Comparison of ENCODE assay signal across 8 cellular contexts in the genomic region with DNA sequence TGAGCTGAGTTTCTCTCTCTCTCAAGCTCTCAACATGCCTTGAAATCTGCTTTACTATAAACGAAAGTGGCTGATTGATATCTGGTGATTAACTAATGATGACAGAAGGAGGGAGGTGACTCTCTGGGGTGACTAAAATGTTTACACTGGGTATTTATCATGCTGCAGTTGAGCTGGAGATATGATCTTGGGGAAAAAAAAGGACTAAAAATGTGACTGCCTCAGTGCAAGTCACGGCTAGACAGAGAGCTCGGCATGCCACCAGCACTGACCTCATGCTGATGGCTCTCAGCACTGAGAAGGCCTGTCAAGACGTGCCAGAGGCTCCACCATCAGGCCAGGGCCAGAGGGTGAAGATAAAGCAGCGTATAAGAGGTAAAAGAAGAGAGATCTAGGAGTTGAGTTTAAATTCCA.
A peak's percentile ranks its signal among the peaks of the same experiment; 100 is the strongest.
DNase-seq lines count a peak whose midpoint lies in the region; ATAC-seq and TF ChIP-seq lines count a peak whose summit lies in the region.

No MANE protein-coding gene starts in this region.

- no peaks in the 10 kb centered on the region for H3K9me3 ChIP-seq in endocrine pancreas (ENCODE audit: control insufficient read depth, low read length)
- no peaks in the 10 kb centered on the region for H3K9me3 ChIP-seq in neural progenitor cell (ENCODE audit: low read depth)

- H3K4me3 Mint-ChIP-seq in neural progenitor cell, result peak overlapping the region; percentile 44
- no peak overlapping the region for H3K4me3 Mint-ChIP-seq in activated T-cell treated with anti-CD3 and anti-CD28 coated beads, Interleukin-2, amount 50 U/mL, for 4 hours
- no peak overlapping the region for H3K4me3 Mint-ChIP-seq in activated CD8-positive, alpha-beta T cell treated with anti-CD3 and anti-CD28 coated beads for 36 hours

- peak; percentile 27 for TF ChIP-seq CTCF in neural progenitor cell (IDR thresholded peaks at IDR 0.05)
- TF ChIP-seq CTCF in activated CD8-positive, alpha-beta T cell treated with anti-CD3 and anti-CD28 coated beads for 36 hours (IDR thresholded peaks at IDR 0.05), result no peak

- peak overlapping the region; percentile 2 for H3K9ac ChIP-seq in endocrine pancreas (ENCODE audit: control insufficient read depth, insufficient read depth, low read length)
- H3K9ac ChIP-seq in neural progenitor cell, result no peak overlapping the region

- peaks cover 10% of the 10 kb centered on the region for H3K4me1 ChIP-seq in endocrine pancreas (ENCODE audit: control insufficient read depth, insufficient read depth, low read length)
- H3K4me1 ChIP-seq in neural progenitor cell, result peaks cover 19% of the 10 kb centered on the region

- intact Hi-C loops in activated CD8-positive, alpha-beta T cell treated with anti-CD3 and anti-CD28 coated beads for 36 hours (cut with micrococcal nuclease), result no loop called here

- H3K27ac Mint-ChIP-seq in neural progenitor cell, result peak overlapping the region; percentile 32
- H3K27ac Mint-ChIP-seq in activated CD8-positive, alpha-beta T cell treated with anti-CD3 and anti-CD28 coated beads for 36 hours, result no peak overlapping the region

- no peaks in the 10 kb centered on the region for H4K20me1 ChIP-seq in neural progenitor cell (ENCODE audit: low read depth)

- H3K9me3 Mint-ChIP-seq in neural progenitor cell, result no peaks in the 10 kb centered on the region
- no peaks in the 10 kb centered on the region for H3K9me3 Mint-ChIP-seq in activated T-cell treated with anti-CD3 and anti-CD28 coated beads, Interleukin-2, amount 50 U/mL, for 4 hours
- H3K9me3 Mint-ChIP-seq in activated CD8-positive, alpha-beta T cell treated with anti-CD3 and anti-CD28 coated beads for 36 hours, result no peaks in the 10 kb centered on the region

- CTCF ChIA-PET in activated CD8-positive, alpha-beta T cell treated with anti-CD3 and anti-CD28 coated beads for 36 hours (lab: Charles Lee), result interaction anchor here (1.1 to 1.5 kb wide), 2 partner anchors 10 to 14 kb away, joined by 3 to 4 read pairs; no protein-coding TSS in a partner anchor

- POLR2A ChIA-PET in activated CD8-positive, alpha-beta T cell treated with anti-CD3 and anti-CD28 coated beads for 36 hours (lab: Charles Lee), result no interaction called here

- peaks cover 5% of the 10 kb centered on the region for H3F3A ChIP-seq in neural progenitor cell (ENCODE audit: low read depth)

- no peak for ATAC-seq in activated T-cell treated with anti-CD3 and anti-CD28 coated beads, Interleukin-2, amount 50 U/mL, for 4 hours
- no peak for ATAC-seq in activated CD8-positive, alpha-beta T cell treated with anti-CD3 and anti-CD28 coated beads for 36 hours

- H3K36me3 Mint-ChIP-seq in neural progenitor cell, result no peaks in the 10 kb centered on the region
- no peaks in the 10 kb centered on the region for H3K36me3 Mint-ChIP-seq in activated T-cell treated with anti-CD3 and anti-CD28 coated beads, Interleukin-2, amount 50 U/mL, for 4 hours (ENCODE audit: insufficient read depth)
- H3K36me3 Mint-ChIP-seq in activated CD8-positive, alpha-beta T cell treated with anti-CD3 and anti-CD28 coated beads for 36 hours (ENCODE audit: low read depth), result no peaks in the 10 kb centered on the region

- H2AFZ ChIP-seq in neural progenitor cell (replicated peaks), result peak overlapping the region; percentile 13

- H3K4me3 ChIP-seq in endocrine pancreas (ENCODE audit: control insufficient read depth, insufficient read depth, low read length), result peak overlapping the region; percentile 14
- H3K4me3 ChIP-seq in neural progenitor cell, result no peak overlapping the region

- H3K27me3 Mint-ChIP-seq in neural progenitor cell (ENCODE audit: insufficient read depth, low read depth), result peaks cover 2% of the 10 kb centered on the region
- peaks cover 24% of the 10 kb centered on the region for H3K27me3 Mint-ChIP-seq in activated T-cell treated with anti-CD3 and anti-CD28 coated beads, Interleukin-2, amount 50 U/mL, for 4 hours (ENCODE audit: low read depth)
- H3K27me3 Mint-ChIP-seq in activated CD8-positive, alpha-beta T cell treated with anti-CD3 and anti-CD28 coated beads for 36 hours, result peaks cover 16% of the 10 kb centered on the region

- no peak overlapping the region for H3K4me2 ChIP-seq in neural progenitor cell

- H3K27ac ChIP-seq in neural progenitor cell, result no peak overlapping the region

- no peaks in the 10 kb centered on the region for H3K27me3 ChIP-seq in endocrine pancreas (ENCODE audit: control insufficient read depth, insufficient read depth, low read length)
- no peaks in the 10 kb centered on the region for H3K27me3 ChIP-seq in neural progenitor cell

- H3K4me1 Mint-ChIP-seq in neural progenitor cell, result peaks cover 40% of the 10 kb centered on the region
- peaks cover 2% of the 10 kb centered on the region for H3K4me1 Mint-ChIP-seq in activated T-cell treated with anti-CD3 and anti-CD28 coated beads, Interleukin-2, amount 50 U/mL, for 4 hours (ENCODE audit: low read depth)
- H3K4me1 Mint-ChIP-seq in activated CD8-positive, alpha-beta T cell treated with anti-CD3 and anti-CD28 coated beads for 36 hours (ENCODE audit: low read depth), result no peaks in the 10 kb centered on the region

- no peaks in the 10 kb centered on the region for H3K36me3 ChIP-seq in endocrine pancreas (ENCODE audit: control insufficient read depth, insufficient read depth, low read length)
- no peaks in the 10 kb centered on the region for H3K36me3 ChIP-seq in neural progenitor cell

- DNase-seq in EH (ENCODE audit: low read depth) (peak; percentile 71), NCI-H2171 treated with DMSO at 0.1 percent for 48 hours (lab: John Stamatoyannopoulos, UW) (peak; percentile 99), neural progenitor cell (ENCODE audit: low spot score) (peak; percentile 49), SW480 (ENCODE audit: low spot score) (no peak)
- DNase-seq in activated T-cell treated with anti-CD3 and anti-CD28 coated beads, Interleukin-2, amount 50 U/mL, for 4 hours, result no peak
- no peak for DNase-seq in activated CD4-positive, CD25-positive, alpha-beta regulatory T cell (lab: John Stamatoyannopoulos, UW)
- DNase-seq in activated CD8-positive, alpha-beta T cell treated with anti-CD3 and anti-CD28 coated beads for 36 hours, result no peak

- no peaks in the 10 kb centered on the region for H3K79me2 ChIP-seq in neural progenitor cell (ENCODE audit: low read depth)

Comparison
In these comparisons a context has a peak if more than half of its experiments do, and no peak if none do; other contexts are left out.
1. DNase-seq: peak in EH (single experiment), NCI-H2171 treated with DMSO at 0.1 percent for 48 hours (single experiment) and neural progenitor cell (single experiment); none in activated T-cell treated with anti-CD3 and anti-CD28 coated beads, Interleukin-2, amount 50 U/mL, for 4 hours (single experiment), SW480 (single experiment), activated CD4-positive, CD25-positive, alpha-beta regulatory T cell (0 of 4) and activated CD8-positive, alpha-beta T cell treated with anti-CD3 and anti-CD28 coated beads for 36 hours (single experiment).